In the genomic region with DNA sequence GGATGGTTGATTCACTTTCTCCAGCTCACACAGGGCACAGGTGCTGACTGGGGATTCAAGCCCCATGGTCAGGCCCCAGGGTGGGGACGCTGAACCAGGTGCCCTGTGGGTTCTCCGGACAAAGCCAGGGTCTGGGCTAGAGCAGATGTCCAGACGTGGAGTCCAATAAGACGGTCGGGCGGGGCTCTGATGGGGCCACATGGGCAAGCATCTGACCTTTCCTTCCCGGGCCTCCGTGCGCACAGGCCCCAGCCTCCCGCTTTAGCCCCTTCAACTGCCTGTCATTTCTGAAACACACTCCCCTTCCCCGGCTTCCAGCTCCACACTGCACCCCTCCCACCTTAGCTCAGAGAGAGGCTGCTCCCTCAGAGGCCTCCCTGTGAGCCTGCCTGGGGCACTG, we compare ENCODE assay signal across 27 cellular contexts.
"Had no signal": no experiment of that assay in that cellular context is flagged by ENCODE, and none has a peak within 500 bp of the region (broad histone marks: within the 10 kb centered on the region; RNA-seq: fewer than 3 reads in every experiment).

No MANE protein-coding gene starts in this region.

- H3K4me1 ChIP-seq: SJSA1 had no signal

- H3K9me3 ChIP-seq: MG63, SK-N-SH had no signal

- H3K36me3 ChIP-seq: brain microvascular endothelial cell, MG63, SJSA1 had no signal

- DNase-seq: activated CD4-positive, alpha-beta T cell treated with anti-CD3 and anti-CD28 coated beads, Interleukin-2, amount 10 ng/mL, durations not matched to agents 24 days and 14 days; activated CD4-positive, alpha-beta T cell treated with anti-CD3 and anti-CD28 coated beads, Interleukin-2, amount 50 U/mL, for 4 hours; activated CD8-positive, alpha-beta T cell treated with anti-CD3 and anti-CD28 coated beads for 36 hours; activated naive CD4-positive, alpha-beta T cell treated with anti-CD3 and anti-CD28 coated beads, Interleukin-2, amount 10 ng/mL, durations not matched to agents 7 days and 5 days; activated naive CD8-positive, alpha-beta T cell treated with anti-CD3 and anti-CD28 coated beads, Interleukin-2, amount 50 U/mL, for 24 hours; activated T-cell treated with anti-CD3 and anti-CD28 coated beads, Interleukin-2, amount 50 U/mL, for 24 hours; anterior cingulate cortex; brain microvascular endothelial cell; central memory CD4-positive, alpha-beta T cell; Kasumi-1; MG63; NCI-H1048; NCI-H1105 treated with DMSO at 0.1 percent for 48 hours; NCI-H1436; NCI-H1694; NCI-H1930; NCI-H2081 treated with DMSO at 0.1 percent for 48 hours; NCI-H345; NCI-H524 treated with DMSO at 0.1 percent for 48 hours; SHP77 treated with DMSO at 0.1 percent for 48 hours; SK-N-SH had no signal

- H3K9ac ChIP-seq: SK-N-SH had no signal

- H3K4me3 Mint-ChIP-seq: activated CD4-positive, alpha-beta T cell treated with anti-CD3 and anti-CD28 coated beads, Interleukin-2, amount 10 ng/mL, durations not matched to agents 24 days and 14 days; activated CD8-positive, alpha-beta T cell treated with anti-CD3 and anti-CD28 coated beads for 36 hours; activated naive CD4-positive, alpha-beta T cell treated with anti-CD3 and anti-CD28 coated beads, Interleukin-2, amount 10 ng/mL, durations not matched to agents 7 days and 5 days; activated naive CD8-positive, alpha-beta T cell; activated naive CD8-positive, alpha-beta T cell treated with anti-CD3 and anti-CD28 coated beads, Interleukin-2, amount 50 U/mL, for 24 hours; activated T-cell treated with anti-CD3 and anti-CD28 coated beads, Interleukin-2, amount 50 U/mL, for 24 hours; T-helper 1 cell treated with Interleukin-12 subunit alpha and Interleukin-12 subunit beta and Interleukin-4 antibody, amounts not matched to agents 30 μg/mL and 1 μg/mL, for 36 hours; T-helper 2 cell treated with Interferon-gamma antibody and Interleukin-4, amounts not matched to agents 5 μg/mL and 100 μg/mL, for 36 hours had no signal

- H3K4me2 ChIP-seq: SK-N-SH had no signal

- H3K27ac Mint-ChIP-seq: activated CD4-positive, alpha-beta T cell treated with anti-CD3 and anti-CD28 coated beads, Interleukin-2, amount 10 ng/mL, durations not matched to agents 24 days and 14 days; activated CD8-positive, alpha-beta T cell treated with anti-CD3 and anti-CD28 coated beads for 36 hours; activated naive CD4-positive, alpha-beta T cell treated with anti-CD3 and anti-CD28 coated beads, Interleukin-2, amount 10 ng/mL, durations not matched to agents 7 days and 5 days; activated naive CD8-positive, alpha-beta T cell; activated naive CD8-positive, alpha-beta T cell treated with anti-CD3 and anti-CD28 coated beads, Interleukin-2, amount 50 U/mL, for 24 hours; activated T-cell treated with anti-CD3 and anti-CD28 coated beads, Interleukin-2, amount 50 U/mL, for 24 hours; activated T-helper 2 cell treated with anti-CD3 and anti-CD28 coated beads, Interferon-gamma antibody, Interleukin-2, Interleukin-4, amounts not matched to agents 10 μg/mL and 5 μg/mL and 100 μg/mL, durations not matched to agents 14 hours and 24 hours and 36 hours; T-helper 1 cell treated with Interleukin-12 subunit alpha and Interleukin-12 subunit beta and Interleukin-4 antibody, amounts not matched to agents 30 μg/mL and 1 μg/mL, for 36 hours; T-helper 2 cell treated with Interferon-gamma antibody and Interleukin-4, amounts not matched to agents 5 μg/mL and 100 μg/mL, for 36 hours had no signal

- H3K27ac ChIP-seq: brain microvascular endothelial cell, SJSA1 had no signal

- H3K27me3 ChIP-seq: brain microvascular endothelial cell, MG63, SJSA1 had no signal

- ATAC-seq: activated CD8-positive, alpha-beta T cell treated with anti-CD3 and anti-CD28 coated beads for 36 hours; activated naive CD8-positive, alpha-beta T cell treated with anti-CD3 and anti-CD28 coated beads, Interleukin-2, amount 50 U/mL, for 24 hours; Panc1 had no signal

- H3K4me1 Mint-ChIP-seq: activated CD4-positive, alpha-beta T cell treated with anti-CD3 and anti-CD28 coated beads, Interleukin-2, amount 10 ng/mL, durations not matched to agents 24 days and 14 days had no signal

- H3K4me3 ChIP-seq: MG63, SJSA1 had no signal

- H3K9me3 Mint-ChIP-seq: activated CD4-positive, alpha-beta T cell treated with anti-CD3 and anti-CD28 coated beads, Interleukin-2, amount 10 ng/mL, durations not matched to agents 24 days and 14 days; activated CD8-positive, alpha-beta T cell treated with anti-CD3 and anti-CD28 coated beads for 36 hours; activated naive CD4-positive, alpha-beta T cell treated with anti-CD3 and anti-CD28 coated beads, Interleukin-2, amount 10 ng/mL, durations not matched to agents 7 days and 5 days; activated naive CD8-positive, alpha-beta T cell treated with anti-CD3 and anti-CD28 coated beads, Interleukin-2, amount 50 U/mL, for 24 hours; activated T-cell treated with anti-CD3 and anti-CD28 coated beads, Interleukin-2, amount 50 U/mL, for 24 hours; activated T-helper 2 cell treated with anti-CD3 and anti-CD28 coated beads, Interferon-gamma antibody, Interleukin-2, Interleukin-4, amounts not matched to agents 10 μg/mL and 5 μg/mL and 100 μg/mL, durations not matched to agents 14 hours and 24 hours and 36 hours; T-helper 1 cell treated with Interleukin-12 subunit alpha and Interleukin-12 subunit beta and Interleukin-4 antibody, amounts not matched to agents 30 μg/mL and 1 μg/mL, for 36 hours; T-helper 2 cell treated with Interferon-gamma antibody and Interleukin-4, amounts not matched to agents 5 μg/mL and 100 μg/mL, for 36 hours had no signal

- H3K36me3 Mint-ChIP-seq: activated naive CD4-positive, alpha-beta T cell treated with anti-CD3 and anti-CD28 coated beads, Interleukin-2, amount 10 ng/mL, durations not matched to agents 7 days and 5 days; activated naive CD8-positive, alpha-beta T cell had no signal
